19 cellular contexts compared by ENCODE assay signal in the genomic region with DNA sequence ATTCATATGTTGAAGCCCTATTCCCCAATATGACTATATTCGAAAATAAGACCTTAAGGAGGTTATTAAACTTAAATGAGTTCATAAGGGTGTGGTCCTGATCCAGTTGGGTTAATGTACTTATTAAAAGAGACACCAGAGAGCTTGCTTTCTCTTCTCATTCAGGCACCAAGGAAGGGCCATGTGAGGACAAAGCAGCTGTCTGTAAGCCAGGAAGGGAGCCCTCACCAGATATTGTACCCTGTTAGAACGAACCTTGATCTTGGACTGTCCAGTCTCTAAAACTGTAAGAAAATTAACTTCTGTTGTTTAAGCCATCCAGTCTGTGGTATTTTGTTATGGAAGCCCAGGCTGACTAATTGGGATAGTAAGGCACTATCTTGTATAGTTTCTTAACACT. TPM values are rescaled to one million over a fixed set of nuclear protein-coding genes. Genes with fewer than 3 reads are reported as not detected.
DNase-seq lines count a peak whose midpoint lies in the region; ATAC-seq, FAIRE-seq and TF ChIP-seq lines count a peak whose summit lies in the region.
"Had no signal": no experiment of that assay in that cellular context is flagged by ENCODE, and none has a peak within 500 bp of the region (broad histone marks: within the 10 kb centered on the region; RNA-seq: fewer than 3 reads in every experiment).

No MANE protein-coding gene starts in this region.

- no peaks in the 10 kb centered on the region for H3K36me3 Mint-ChIP-seq in activated CD8-positive, alpha-beta T cell treated with anti-CD3 and anti-CD28 coated beads, Interleukin-2, amount 10 ng/mL, durations not matched to agents 7 days and 5 days (ENCODE audit: low read depth)
- H3K36me3 Mint-ChIP-seq: natural killer cell had no signal

- WGBS in hepatocyte (ENCODE audit: low lambda C conversion rate, missing lambda C conversion rate): 82% methylated on average over 2 of the region's 2 CpGs

- peaks cover 16% of the 10 kb centered on the region for H3K27me3 Mint-ChIP-seq in activated CD8-positive, alpha-beta T cell treated with anti-CD3 and anti-CD28 coated beads, Interleukin-2, amount 10 ng/mL, durations not matched to agents 7 days and 5 days (ENCODE audit: low read depth)

- peak; percentile 5 for ATAC-seq in HG02798 (IDR thresholded peaks at IDR 0.05; ENCODE audit: poor library complexity, unreplicated experiment)
- no peak for ATAC-seq in activated CD8-positive, alpha-beta T cell treated with anti-CD3 and anti-CD28 coated beads, Interleukin-2, amount 10 ng/mL, durations not matched to agents 7 days and 5 days
- ATAC-seq: GM23338, heart right ventricle, psoas muscle had no signal

- no peaks in the 10 kb centered on the region for H3K9me3 Mint-ChIP-seq in activated CD8-positive, alpha-beta T cell treated with anti-CD3 and anti-CD28 coated beads, Interleukin-2, amount 10 ng/mL, durations not matched to agents 7 days and 5 days (ENCODE audit: insufficient read depth)
- H3K9me3 Mint-ChIP-seq: activated B cell treated with CpG ODN at 0.5 μM for 24 hours, natural killer cell had no signal

- TF ChIP-seq CTCF in hepatocyte (IDR thresholded peaks at IDR 0.05; ENCODE audit: poor library complexity): no peak

- POLR2A ChIA-PET in activated CD8-positive, alpha-beta T cell treated with anti-CD3 and anti-CD28 coated beads, Interleukin-2, amount 10 ng/mL, durations not matched to agents 7 days and 5 days (lab: Charles Lee): interaction anchor here (0.9 kb wide), 1 partner anchor 10 kb away, joined by 3 read pairs; no protein-coding TSS in a partner anchor

- DNase-seq in GM12892 (ENCODE audit: insufficient read length) (no peak), NCI-H774 (lab: John Stamatoyannopoulos, UW) (no peak), NCI-H2107 (lab: John Stamatoyannopoulos, UW) (no peak), hepatocyte (ENCODE audit: low spot score) (no peak), occipital lobe (lab: John Stamatoyannopoulos, UW) (no peak)
- no peak for DNase-seq in activated CD8-positive, alpha-beta T cell treated with anti-CD3 and anti-CD28 coated beads, Interleukin-2, amount 10 ng/mL, durations not matched to agents 7 days and 5 days
- DNase-seq: activated B cell treated with CpG ODN at 0.5 μM for 24 hours; heart right ventricle; natural killer cell; NCI-H187 treated with DMSO at 0.1 percent for 48 hours; NCI-H446 treated with DMSO at 0.1 percent for 48 hours; psoas muscle; SHP77; stimulated activated CD4-positive, alpha-beta T cell treated with anti-CD3 and anti-CD28 coated beads, Interleukin-4, amount 100 ng/mL, for 24 hours had no signal

- H3K36me3 ChIP-seq in ACC112 (ENCODE audit: insufficient read depth, low read length) (no peaks in the 10 kb centered on the region), hepatocyte (replicated peaks; ENCODE audit: insufficient read depth, low read depth) (no peaks in the 10 kb centered on the region)
- H3K36me3 ChIP-seq: heart right ventricle had no signal

- H3K4me3 ChIP-seq in ACC112 (ENCODE audit: low read depth, low read length): no peak overlapping the region
- no peak overlapping the region for H3K4me3 ChIP-seq in hepatocyte
- H3K4me3 ChIP-seq: GM23338, heart right ventricle, psoas muscle, smooth muscle cell had no signal

- FAIRE-seq in GM12892 (lab: Jason Lieb, UNC): peak; percentile 53
- FAIRE-seq: endometrium had no signal

- H4K20me1 ChIP-seq in hepatocyte (ENCODE audit: insufficient read depth, poor library complexity, severe bottlenecking): no peaks in the 10 kb centered on the region

- no peak overlapping the region for H3K4me3 Mint-ChIP-seq in activated CD8-positive, alpha-beta T cell treated with anti-CD3 and anti-CD28 coated beads, Interleukin-2, amount 10 ng/mL, durations not matched to agents 7 days and 5 days
- H3K4me3 Mint-ChIP-seq: activated B cell treated with CpG ODN at 0.5 μM for 24 hours, GM23338, natural killer cell had no signal

- H3K27me3 ChIP-seq in ACC112 (ENCODE audit: insufficient read depth, low read length): no peaks in the 10 kb centered on the region
- no peaks in the 10 kb centered on the region for H3K27me3 ChIP-seq in hepatocyte

- H3K79me2 ChIP-seq in ACC112 (ENCODE audit: control insufficient read depth, insufficient read depth, low read length, unreplicated experiment): no peaks in the 10 kb centered on the region
- H3K79me2 ChIP-seq in hepatocyte: no peaks in the 10 kb centered on the region

- H3K27ac ChIP-seq in ACC112 (ENCODE audit: low read depth, low read length) (no peak overlapping the region), hepatocyte (no peak overlapping the region)
- H3K27ac ChIP-seq: heart right ventricle, psoas muscle had no signal

- H3K27ac Mint-ChIP-seq in activated CD8-positive, alpha-beta T cell treated with anti-CD3 and anti-CD28 coated beads, Interleukin-2, amount 10 ng/mL, durations not matched to agents 7 days and 5 days: peak overlapping the region; percentile 31
- H3K27ac Mint-ChIP-seq: activated B cell treated with CpG ODN at 0.5 μM for 24 hours, GM23338 had no signal

- H3K4me2 ChIP-seq in hepatocyte: no peak overlapping the region
- H3K4me2 ChIP-seq: GM23338, smooth muscle cell had no signal

- no peaks in the 10 kb centered on the region for H3K9me2 ChIP-seq in hepatocyte (replicated peaks; ENCODE audit: insufficient read depth)

- CTCF ChIA-PET in activated CD8-positive, alpha-beta T cell treated with anti-CD3 and anti-CD28 coated beads, Interleukin-2, amount 10 ng/mL, durations not matched to agents 7 days and 5 days (lab: Charles Lee): no interaction called here

- no peak for TF ChIP-seq POLR2A in GM12892 (IDR thresholded peaks at IDR 0.05; ENCODE audit: low read depth, low read length)

- H3K4me1 Mint-ChIP-seq in activated CD8-positive, alpha-beta T cell treated with anti-CD3 and anti-CD28 coated beads, Interleukin-2, amount 10 ng/mL, durations not matched to agents 7 days and 5 days (ENCODE audit: low read depth): peaks cover 12% of the 10 kb centered on the region
- H3K4me1 Mint-ChIP-seq: activated B cell treated with CpG ODN at 0.5 μM for 24 hours, GM23338 had no signal

- H3K4me1 ChIP-seq in ACC112 (ENCODE audit: control insufficient read depth, insufficient read depth, low read length, unreplicated experiment) (peaks cover 10% of the 10 kb centered on the region), hepatocyte (ENCODE audit: insufficient read depth) (no peaks in the 10 kb centered on the region)
- H3K4me1 ChIP-seq: heart right ventricle, psoas muscle had no signal

- no peaks in the 10 kb centered on the region for H3K9me3 ChIP-seq in hepatocyte (ENCODE audit: low read depth)
- H3K9me3 ChIP-seq: heart right ventricle, psoas muscle had no signal

- peak overlapping the region; percentile 77 for H2AFZ ChIP-seq in ACC112 (ENCODE audit: low read length, unreplicated experiment)
- no peak overlapping the region for H2AFZ ChIP-seq in hepatocyte
- H2AFZ ChIP-seq: GM23338 had no signal

RNA-seq across cellular contexts. Expression of a gene that starts 9.1 kb away (rescaled TPM):
- 46.9 TPM for polyA plus RNA-seq in GM12892 (2012; ENCODE audit: missing spikeins)
- total RNA-seq in activated CD8-positive, alpha-beta T cell treated with anti-CD3 and anti-CD28 coated beads, Interleukin-2, amount 10 ng/mL, durations not matched to agents 7 days and 5 days: 10 to 100 TPM; 69.3 to 70.3 TPM
- total RNA-seq in hepatocyte (75.4 and 79.3 TPM in 2 replicates), occipital lobe (103 TPM)
- 45.3 and 48.6 TPM in 2 replicates for polyA plus RNA-seq in hepatocyte
